In genomic region chr1:159989581-159989980, GRCh38 we compare ENCODE assay signal across 18 cellular contexts. TPM values are rescaled to one million over a fixed set of nuclear protein-coding genes. Genes with fewer than 3 reads are reported as not detected.
"Had no signal": no experiment of that assay in that cellular context is flagged by ENCODE, and none has a peak within 500 bp of the region (broad histone marks: within the 10 kb centered on the region; RNA-seq: fewer than 3 reads in every experiment).

No MANE protein-coding gene starts in this region.

- H3K9me3 Mint-ChIP-seq: activated naive CD4-positive, alpha-beta T cell treated with anti-CD3 and anti-CD28 coated beads, Interleukin-2, amount 50 U/mL, for 24 hours; natural killer cell treated with Interleukin-12 subunit alpha and Interleukin-12 subunit beta and Interleukin-15 and Interleukin-18, amount 100 ng/mL, for 72 hours; T-helper 1 cell treated with Interleukin-12 subunit alpha and Interleukin-12 subunit beta and Interleukin-4 antibody, amounts not matched to agents 30 μg/mL and 1 μg/mL, for 36 hours had no signal

- H3K4me3 Mint-ChIP-seq: activated naive CD4-positive, alpha-beta T cell treated with anti-CD3 and anti-CD28 coated beads, Interleukin-2, amount 50 U/mL, for 24 hours; natural killer cell treated with Interleukin-12 subunit alpha and Interleukin-12 subunit beta and Interleukin-15 and Interleukin-18, amount 100 ng/mL, for 72 hours; T-helper 1 cell treated with Interleukin-12 subunit alpha and Interleukin-12 subunit beta and Interleukin-4 antibody, amounts not matched to agents 30 μg/mL and 1 μg/mL, for 36 hours had no signal

- H3K27me3 ChIP-seq: ascending aorta had no signal

- H3K4me1 ChIP-seq: ascending aorta, tibial artery had no signal

- H3K27ac ChIP-seq: ascending aorta, coronary artery, lower lobe of right lung, neutrophil, tibial artery had no signal

- DNase-seq: activated gamma-delta T cell; lower lobe of right lung; posterior cingulate gyrus; retina; stimulated activated CD4-positive, alpha-beta T cell treated with anti-CD3 and anti-CD28 coated beads, Interleukin-12 subunit alpha, Interleukin-12 subunit beta, amount 100 ng/mL, for 4 hours; stimulated activated CD4-positive, alpha-beta T cell treated with anti-CD3 and anti-CD28 coated beads, Interleukin-1b, Interleukin-23, amount 100 ng/mL, for 48 hours; stimulated activated naive CD4-positive, alpha-beta T cell treated with Interleukin-2 at 50 U/mL for 16 hours; substantia nigra; tibial artery had no signal

- H3K27me3 Mint-ChIP-seq: activated naive CD4-positive, alpha-beta T cell treated with anti-CD3 and anti-CD28 coated beads, Interleukin-2, amount 50 U/mL, for 24 hours had no signal

- H3K27ac Mint-ChIP-seq: activated naive CD4-positive, alpha-beta T cell treated with anti-CD3 and anti-CD28 coated beads, Interleukin-2, amount 50 U/mL, for 24 hours; natural killer cell treated with Interleukin-12 subunit alpha and Interleukin-12 subunit beta and Interleukin-15 and Interleukin-18, amount 100 ng/mL, for 72 hours; T-helper 1 cell treated with Interleukin-12 subunit alpha and Interleukin-12 subunit beta and Interleukin-4 antibody, amounts not matched to agents 30 μg/mL and 1 μg/mL, for 36 hours had no signal

- H3K36me3 Mint-ChIP-seq: activated naive CD4-positive, alpha-beta T cell treated with anti-CD3 and anti-CD28 coated beads, Interleukin-2, amount 50 U/mL, for 24 hours; natural killer cell treated with Interleukin-12 subunit alpha and Interleukin-12 subunit beta and Interleukin-15 and Interleukin-18, amount 100 ng/mL, for 72 hours had no signal

- H3K36me3 ChIP-seq: ascending aorta, lower lobe of right lung, neutrophil, tibial artery had no signal

- H3K9me3 ChIP-seq: ascending aorta, lower lobe of right lung, neutrophil, tibial artery had no signal

- H3K4me3 ChIP-seq: ascending aorta, coronary artery, lower lobe of right lung, tibial artery had no signal

RNA-seq across cellular contexts. Expression of gene SLAMF9, which starts 35.5 kb away (rescaled TPM):
- total RNA-seq: ascending aorta; fibroblast of villous mesenchyme; glomerular endothelial cell; lower lobe of right lung; mesenteric fat pad; natural killer cell treated with Interleukin-12 subunit alpha and Interleukin-12 subunit beta and Interleukin-15 and Interleukin-18, amount 100 ng/mL, for 72 hours had no signal

RNA-seq across cellular contexts. Expression of gene IGSF9, which starts 44.2 kb away (rescaled TPM):
- total RNA-seq: fibroblast of villous mesenchyme; natural killer cell treated with Interleukin-12 subunit alpha and Interleukin-12 subunit beta and Interleukin-15 and Interleukin-18, amount 100 ng/mL, for 72 hours had no signal
